In the genomic region with DNA sequence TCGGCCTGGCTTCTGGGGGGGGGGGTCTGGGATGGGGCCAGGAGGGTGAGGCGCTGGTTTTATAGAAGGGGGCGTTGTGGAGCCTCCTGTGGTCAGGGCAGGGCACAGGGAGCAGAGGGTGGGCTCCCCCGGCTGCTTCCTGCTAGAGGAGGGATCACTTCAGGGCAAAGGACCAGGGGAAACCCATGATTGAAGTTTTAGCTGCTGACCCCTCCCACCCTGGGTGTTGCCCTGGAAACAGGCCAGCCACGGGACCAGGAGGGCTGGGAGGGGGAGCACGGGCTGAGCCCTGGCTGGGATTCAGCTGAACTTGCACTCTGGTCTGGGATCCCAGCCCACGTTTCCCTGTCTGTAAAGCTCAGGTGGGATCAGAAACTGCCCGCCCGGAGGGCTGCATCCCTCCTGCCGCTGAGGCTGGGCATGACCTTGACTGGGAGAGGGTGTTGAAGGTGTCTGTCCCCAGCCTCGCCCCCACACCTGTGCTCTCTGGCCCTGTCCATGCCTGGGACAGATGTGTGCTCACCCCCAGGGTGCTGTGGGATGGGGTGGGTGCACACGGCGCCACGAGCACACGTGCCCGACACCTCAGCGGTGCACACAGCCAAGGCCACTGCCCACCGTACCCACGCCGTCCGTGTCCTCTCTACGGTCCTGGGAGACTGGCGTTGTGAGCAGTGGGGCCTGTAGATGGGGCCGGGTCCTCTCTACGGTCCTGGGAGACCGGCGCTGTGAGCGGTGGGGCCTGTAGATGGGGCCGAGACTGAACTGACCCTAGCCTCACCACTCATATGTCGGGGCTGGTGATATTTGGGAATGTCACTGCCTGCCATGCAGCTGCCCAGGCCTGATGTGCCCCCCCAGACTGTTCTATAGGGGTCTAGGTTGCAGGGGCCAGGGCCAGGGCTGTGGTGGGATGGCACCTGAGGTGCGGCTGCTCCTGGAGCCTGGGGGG, we compare ENCODE assay signal across 8 cellular contexts. TPM values are rescaled to one million over a fixed set of nuclear protein-coding genes. Genes with fewer than 3 reads are reported as not detected.
DNase-seq lines count a peak whose midpoint lies in the region; ATAC-seq and TF ChIP-seq lines count a peak whose summit lies in the region.

No MANE protein-coding gene starts in this region.

- TF ChIP-seq POLR2A in tibial nerve (IDR thresholded peaks at IDR 0.05), result peak in 1 of 2 donors; percentile 19

- H3K9ac ChIP-seq in NT2/D1 (ENCODE audit: insufficient read length, low read depth), result peak overlapping the region; percentile 83

- H3K9me3 Mint-ChIP-seq in dendritic cell treated with granulocyte-macrophage colony-stimulating factor and Interleukin-4, amounts not matched to agents 40 ng/mL and 50 ng/mL, for 4 days, result no peaks in the 10 kb centered on the region

- H3K4me3 ChIP-seq in NT2/D1 (ENCODE audit: insufficient read length, low read depth) (peak overlapping the region; percentile 80), left lung (peak overlapping the region; percentile 98 to 99), tibial nerve (peak overlapping the region; percentile 69 to 95 (median 79))

- H3K4me1 ChIP-seq in NT2/D1 (ENCODE audit: insufficient read depth, insufficient read length) (peaks cover 42% of the 10 kb centered on the region), left lung (peaks cover 40 to 80% of the 10 kb centered on the region in 2 donors), tibial nerve (peaks cover 0 to 80% (median 62%) of the 10 kb centered on the region in 4 donors)

- peak; percentile 79 to 90 for TF ChIP-seq EP300 in tibial nerve (IDR thresholded peaks at IDR 0.05)

- H3K27me3 ChIP-seq in NT2/D1 (ENCODE audit: insufficient read depth, insufficient read length), result no peaks in the 10 kb centered on the region
- H3K27me3 ChIP-seq in left lung, result peaks cover 0 to 32% of the 10 kb centered on the region in 2 donors
- H3K27me3 ChIP-seq in tibial nerve, result peaks cover 0 to 15% of the 10 kb centered on the region in 2 donors

- peaks cover 66% of the 10 kb centered on the region for H3K4me1 Mint-ChIP-seq in dendritic cell treated with granulocyte-macrophage colony-stimulating factor and Interleukin-4, amounts not matched to agents 40 ng/mL and 50 ng/mL, for 4 days (ENCODE audit: low read depth)

- TF ChIP-seq CTCF in left lung (IDR thresholded peaks at IDR 0.05) (no peak), tibial nerve (IDR thresholded peaks at IDR 0.05) (peak in 1 of 5 experiments; percentile 13)

- intact Hi-C loops in dendritic cell treated with granulocyte-macrophage colony-stimulating factor and Interleukin-4, amounts not matched to agents 40 ng/mL and 50 ng/mL, for 4 days (cut with micrococcal nuclease), result loop anchor here (5.0 kb wide), 1 partner anchor 38 kb away; a partner anchor contains a TSS
- intact Hi-C loops in left lung (cut with DNase I), result no loop called here

- ATAC-seq in left lung, result peak; percentile 50
- no peak for ATAC-seq in HG02610 (IDR thresholded peaks at IDR 0.05; ENCODE audit: unreplicated experiment)

- H3K27me3 Mint-ChIP-seq in dendritic cell treated with granulocyte-macrophage colony-stimulating factor and Interleukin-4, amounts not matched to agents 40 ng/mL and 50 ng/mL, for 4 days, result peaks cover 34% of the 10 kb centered on the region

- in situ Hi-C loops in G401 (cut with HindIII; ENCODE audit: low sequenced_read_pairs), result no loop called here

- H3K27ac ChIP-seq in left lung (peak overlapping the region; percentile 91 to 92), tibial nerve (peak overlapping the region; percentile 92 to 98 (median 94))

- H3K4me3 Mint-ChIP-seq in dendritic cell treated with granulocyte-macrophage colony-stimulating factor and Interleukin-4, amounts not matched to agents 40 ng/mL and 50 ng/mL, for 4 days, result peak overlapping the region; percentile 81

- H3K9me3 ChIP-seq in NT2/D1 (ENCODE audit: insufficient read depth, low read length), result no peaks in the 10 kb centered on the region
- no peaks in the 10 kb centered on the region for H3K9me3 ChIP-seq in left lung
- no peaks in the 10 kb centered on the region for H3K9me3 ChIP-seq in tibial nerve

- DNase-seq in G401 (ENCODE audit: low spot score), result peak; percentile 67
- peak; percentile 90 for DNase-seq in NT2/D1 (ENCODE audit: low read depth, low spot score)
- peak; percentile 91 to 92 for DNase-seq in left lung
- DNase-seq in tibial nerve (ENCODE audit: low spot score in 2 of 2), result peak; percentile 92 to 97
- no peak for DNase-seq in HPDE6-E6E7 (ENCODE audit: extremely low spot score)
- no peak for DNase-seq in D341Med (ENCODE audit: low spot score)

- H3K36me3 ChIP-seq in NT2/D1 (ENCODE audit: insufficient read depth, insufficient read length, low read length) (peaks cover 25% of the 10 kb centered on the region), left lung (peaks cover 0 to 11% of the 10 kb centered on the region in 2 donors), tibial nerve (peaks cover 0 to 24% (median 3%) of the 10 kb centered on the region in 3 donors)

- H3K27ac Mint-ChIP-seq in dendritic cell treated with granulocyte-macrophage colony-stimulating factor and Interleukin-4, amounts not matched to agents 40 ng/mL and 50 ng/mL, for 4 days, result peak overlapping the region; percentile 93

- 21 to 26% methylated on average over 9 to 24 of the region's 31 CpGs for WGBS in tibial nerve, 2 donors

- H3K36me3 Mint-ChIP-seq in dendritic cell treated with granulocyte-macrophage colony-stimulating factor and Interleukin-4, amounts not matched to agents 40 ng/mL and 50 ng/mL, for 4 days (ENCODE audit: low read depth), result peaks cover 66% of the 10 kb centered on the region

RNA-seq across cellular contexts. Expression of a gene that starts 2.3 kb away (rescaled TPM):
- total RNA-seq in G401 (2014; rRNA removed; shearing (Covaris generic)), result 182 and 224 TPM in 2 replicates
- 100 to 1,000 TPM; 129 to 132 TPM for total RNA-seq in left lung
- 100 to 1,000 TPM; 139 to 256 (median 221) TPM for total RNA-seq in tibial nerve

RNA-seq across cellular contexts. Expression of a gene that starts 2.6 kb away (rescaled TPM):
- 139 and 191 TPM in 2 replicates for total RNA-seq in G401 (2014; rRNA removed; shearing (Covaris generic))
- total RNA-seq in left lung (100 to 1,000 TPM; 140 to 227 TPM), tibial nerve (100 to 1,000 TPM in 2 of 4 donors, 10 to 100 TPM in 2; 71.7 to 140 (median 110) TPM)

RNA-seq across cellular contexts. Expression of a gene that starts 12.2 kb away (rescaled TPM):
- total RNA-seq in G401 (2014; rRNA removed; shearing (Covaris generic)), result 179 and 226 TPM in 2 replicates
- total RNA-seq in left lung (100 to 1,000 TPM; 501 to 815 TPM), tibial nerve (100 to 1,000 TPM; 264 to 309 (median 281) TPM)

RNA-seq across cellular contexts. Expression of a gene that starts 17.2 kb away (rescaled TPM):
- total RNA-seq in G401 (2014; rRNA removed; shearing (Covaris generic)), result 28.3 and 47.8 TPM in 2 replicates
- 10 to 100 TPM; 22.6 to 32.1 TPM for total RNA-seq in left lung
- total RNA-seq in tibial nerve, result 10 to 100 TPM in 3 of 4 donors, 1 to 10 TPM in 1; 7.1 to 19.7 (median 16.8) TPM

RNA-seq across cellular contexts. Expression of a gene that starts 26.3 kb away (rescaled TPM):
- 8.2 and 10.3 TPM in 2 replicates for total RNA-seq in G401 (2014; rRNA removed; shearing (Covaris generic))
- total RNA-seq in left lung (100 to 1,000 TPM in 1 of 2 donors, 10 to 100 TPM in 1; 96.3 to 128 TPM), tibial nerve (100 to 1,000 TPM; 136 to 314 (median 187) TPM)

Comparison
In these comparisons a context has a peak if more than half of its experiments do, and no peak if none do; other contexts are left out.
1. DNase-seq: peak in G401 (single experiment), NT2/D1 (single experiment), left lung (2 of 2) and tibial nerve (2 of 2); none in HPDE6-E6E7 (single experiment) and D341Med (single experiment).
2. Peak in every context shown above with its lines, with median percentiles within 50 percentile points of each other: H3K4me3 ChIP-seq.